Comparison of ENCODE assay signal across 8 cellular contexts in the genomic region with DNA sequence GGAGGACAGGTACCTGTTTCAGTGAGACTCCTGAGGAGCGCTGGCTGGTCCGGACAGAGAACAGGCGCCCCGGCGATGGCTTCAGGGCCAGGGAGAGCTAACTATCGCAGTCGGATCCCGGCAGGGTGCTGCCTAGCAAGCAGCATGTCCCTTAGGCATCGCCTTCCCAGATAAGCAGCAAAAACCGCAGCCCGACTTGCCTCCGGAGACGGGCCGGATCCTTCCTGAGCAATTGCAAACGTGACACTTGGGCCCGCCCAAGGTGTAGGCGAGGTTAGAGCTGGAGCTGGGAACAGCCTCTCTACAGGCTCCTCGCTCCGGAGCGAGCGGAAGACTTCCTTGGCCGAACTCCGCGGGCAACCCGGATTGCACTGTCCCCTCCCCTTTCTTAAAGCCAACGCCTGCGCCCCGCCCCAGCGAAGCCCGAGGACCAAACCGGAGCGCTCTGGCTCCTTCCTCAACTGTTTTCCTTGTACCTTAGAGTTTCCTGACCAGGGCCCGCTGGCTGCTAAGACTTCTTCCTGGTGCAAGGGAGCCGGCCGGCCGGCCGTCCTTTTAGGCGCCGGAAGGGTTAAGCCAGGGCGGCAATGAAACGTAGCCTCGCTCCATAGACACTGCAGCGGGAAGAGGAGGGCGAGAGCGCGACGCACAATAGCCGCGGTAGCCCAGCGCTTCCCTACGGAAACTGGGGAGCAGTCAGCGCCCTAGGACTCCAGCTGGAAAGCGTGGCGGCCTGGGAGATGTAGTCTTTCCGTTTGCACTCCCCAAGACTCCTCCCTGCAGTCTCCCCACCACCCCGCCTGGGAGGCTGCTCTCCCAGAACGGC. TPM values are rescaled to one million over a fixed set of nuclear protein-coding genes. Genes with fewer than 3 reads are reported as not detected.
A peak's percentile ranks its signal among the peaks of the same experiment; 100 is the strongest.
DNase-seq lines count a peak whose midpoint lies in the region; ATAC-seq and TF ChIP-seq lines count a peak whose summit lies in the region.

A gene with protein sequence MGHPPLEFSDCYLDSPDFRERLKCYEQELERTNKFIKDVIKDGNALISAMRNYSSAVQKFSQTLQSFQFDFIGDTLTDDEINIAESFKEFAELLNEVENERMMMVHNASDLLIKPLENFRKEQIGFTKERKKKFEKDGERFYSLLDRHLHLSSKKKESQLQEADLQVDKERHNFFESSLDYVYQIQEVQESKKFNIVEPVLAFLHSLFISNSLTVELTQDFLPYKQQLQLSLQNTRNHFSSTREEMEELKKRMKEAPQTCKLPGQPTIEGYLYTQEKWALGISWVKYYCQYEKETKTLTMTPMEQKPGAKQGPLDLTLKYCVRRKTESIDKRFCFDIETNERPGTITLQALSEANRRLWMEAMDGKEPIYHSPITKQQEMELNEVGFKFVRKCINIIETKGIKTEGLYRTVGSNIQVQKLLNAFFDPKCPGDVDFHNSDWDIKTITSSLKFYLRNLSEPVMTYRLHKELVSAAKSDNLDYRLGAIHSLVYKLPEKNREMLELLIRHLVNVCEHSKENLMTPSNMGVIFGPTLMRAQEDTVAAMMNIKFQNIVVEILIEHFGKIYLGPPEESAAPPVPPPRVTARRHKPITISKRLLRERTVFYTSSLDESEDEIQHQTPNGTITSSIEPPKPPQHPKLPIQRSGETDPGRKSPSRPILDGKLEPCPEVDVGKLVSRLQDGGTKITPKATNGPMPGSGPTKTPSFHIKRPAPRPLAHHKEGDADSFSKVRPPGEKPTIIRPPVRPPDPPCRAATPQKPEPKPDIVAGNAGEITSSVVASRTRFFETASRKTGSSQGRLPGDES (minus strand): TSS at position 341 of the 826 bp plus-strand sequence. CDS start 475 bp downstream, outside the sequence.

- H3K4me1 Mint-ChIP-seq in activated B cell treated with CpG ODN at 0.5 μM for 24 hours, result peaks cover 8% of the 10 kb centered on the region

- H3K27ac ChIP-seq in stomach smooth muscle (ENCODE audit: low read length), result peak within 1 kb of the TSS; percentile 76

- H3K9ac ChIP-seq in stomach smooth muscle (ENCODE audit: low read length in 2 of 2), result peak within 1 kb of the TSS; percentile 72 to 76

- ATAC-seq in activated B cell treated with CpG ODN at 0.5 μM for 24 hours (ENCODE audit: low read depth) (no peak), GM18861 (IDR thresholded peaks at IDR 0.05; ENCODE audit: unreplicated experiment) (no peak), HG03342 (IDR thresholded peaks at IDR 0.05; ENCODE audit: unreplicated experiment) (no peak)

- peak within 1 kb of the TSS; percentile 73 for H3K4me3 Mint-ChIP-seq in activated B cell treated with CpG ODN at 0.5 μM for 24 hours

- no peaks in the 10 kb centered on the region for H3K9me3 ChIP-seq in stomach smooth muscle (ENCODE audit: control insufficient read depth in 2 of 2, low read length in 2 of 2)

- H3K27me3 ChIP-seq in stomach smooth muscle (ENCODE audit: control insufficient read depth in 1 of 2, insufficient read depth in 2 of 2, low read length in 2 of 2), result peaks cover 0 to 8% of the 10 kb centered on the region in 2 donors

- H3K27me3 Mint-ChIP-seq in activated B cell treated with CpG ODN at 0.5 μM for 24 hours, result peaks cover 33% of the 10 kb centered on the region

- H3K4me3 ChIP-seq in LNCaP clone FGC (ENCODE audit: low read depth, low read length) (peak within 1 kb of the TSS; percentile 65), stomach smooth muscle (ENCODE audit: low read length in 2 of 2) (peak within 1 kb of the TSS; percentile 79 to 81)

- CTCF ChIA-PET in activated B cell treated with CpG ODN at 0.5 μM for 24 hours (lab: Charles Lee), result no interaction called here

- POLR2A ChIA-PET in activated B cell treated with CpG ODN at 0.5 μM for 24 hours (lab: Charles Lee), result no interaction called here

- H3K27ac Mint-ChIP-seq in activated B cell treated with CpG ODN at 0.5 μM for 24 hours, result no peak within 1 kb of the TSS

- H3K9me3 Mint-ChIP-seq in activated B cell treated with CpG ODN at 0.5 μM for 24 hours, result no peaks in the 10 kb centered on the region

- no peaks in the 10 kb centered on the region for H3K36me3 Mint-ChIP-seq in activated B cell treated with CpG ODN at 0.5 μM for 24 hours (ENCODE audit: low read depth)

- TF ChIP-seq CTCF in LNCaP clone FGC (IDR thresholded peaks at IDR 0.05; ENCODE audit: control insufficient read depth, extremely low read depth, insufficient read depth), result no peak
- TF ChIP-seq CTCF in activated B cell treated with CpG ODN at 0.5 μM for 24 hours (IDR thresholded peaks at IDR 0.05), result no peak

- no peaks in the 10 kb centered on the region for H3K36me3 ChIP-seq in stomach smooth muscle (ENCODE audit: control insufficient read depth in 2 of 2, insufficient read depth in 2 of 2, low read length in 2 of 2)

- DNase-seq in Daoy (ENCODE audit: low read depth) (peak; percentile 83), LNCaP clone FGC (ENCODE audit: low read depth) (peak; percentile 69), activated B cell treated with CpG ODN at 0.5 μM for 24 hours (no peak), epidermal melanocyte (ENCODE audit: insufficient read length, low spot score) (peak; percentile 17), lung microvascular endothelial cell (ENCODE audit: low read depth in 2 of 2) (peak; percentile 63 to 79)

- H3K4me1 ChIP-seq in stomach smooth muscle (ENCODE audit: control insufficient read depth, insufficient read depth, low read length), result peaks cover 10% of the 10 kb centered on the region

- intact Hi-C loops in activated B cell treated with CpG ODN at 0.5 μM for 24 hours (cut with micrococcal nuclease), result no loop called here

RNA-seq across cellular contexts. Expression of the gene that starts here (rescaled TPM):
- 2.6 and 3.1 TPM in 2 replicates for total RNA-seq in Daoy (2014; rRNA removed; shearing (Covaris generic))
- total RNA-seq in activated B cell treated with CpG ODN at 0.5 μM for 24 hours (0.04 and 0.51 TPM in 2 replicates), lung microvascular endothelial cell (6.1 and 7.7 TPM in 2 replicates)
